ENCODE assay signal across 8 cellular contexts in the genomic region with DNA sequence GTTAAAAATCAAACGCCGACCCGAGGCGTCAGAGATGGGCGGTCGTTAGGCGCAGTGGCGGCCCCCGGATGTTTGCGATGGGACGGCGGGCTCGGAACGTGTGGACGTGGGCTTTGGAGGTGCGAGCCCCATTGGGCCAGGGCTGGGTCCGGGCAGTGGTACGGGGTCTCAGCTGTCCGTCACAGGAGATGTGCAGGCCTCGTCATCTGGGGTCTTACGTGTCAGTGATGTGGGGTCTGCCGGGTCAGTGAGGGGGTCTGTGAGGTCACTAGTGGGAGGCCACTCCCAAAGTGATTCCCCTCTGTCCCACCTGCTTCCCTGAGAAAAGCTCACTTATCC. TPM values are rescaled to one million over a fixed set of nuclear protein-coding genes. Genes with fewer than 3 reads are reported as not detected.
DNase-seq lines count a peak whose midpoint lies in the region; ATAC-seq and TF ChIP-seq lines count a peak whose summit lies in the region.

No MANE protein-coding gene starts in this region.

- no peak overlapping the region for H2AFZ ChIP-seq in MM.1S (ENCODE audit: low read length)

- ATAC-seq in HG03457 (IDR thresholded peaks at IDR 0.05; ENCODE audit: unreplicated experiment), result peak; percentile 5

- H3K4me1 ChIP-seq in muscle layer of duodenum (ENCODE audit: control insufficient read depth in 1 of 2, insufficient read depth in 2 of 2, low read length in 2 of 2) (no peaks in the 10 kb centered on the region), MM.1S (ENCODE audit: low read length) (no peaks in the 10 kb centered on the region)

- H3K4me3 ChIP-seq in AG04450 (ENCODE audit: low read depth, low read length), result peak overlapping the region; percentile 72
- peak overlapping the region; percentile 66 to 80 for H3K4me3 ChIP-seq in muscle layer of duodenum (ENCODE audit: low read depth in 1 of 2, low read length in 2 of 2)
- no peak overlapping the region for H3K4me3 ChIP-seq in MM.1S (ENCODE audit: low read length)

- H3K36me3 ChIP-seq in muscle layer of duodenum (ENCODE audit: control insufficient read depth in 1 of 2, insufficient read depth in 2 of 2, low read length in 2 of 2), result no peaks in the 10 kb centered on the region
- no peaks in the 10 kb centered on the region for H3K36me3 ChIP-seq in MM.1S (replicated peaks; ENCODE audit: insufficient read depth, low read length)

- H3K79me2 ChIP-seq in MM.1S (ENCODE audit: low read length), result no peaks in the 10 kb centered on the region

- peak overlapping the region; percentile 39 for H3K27ac ChIP-seq in AG04450 (ENCODE audit: low read depth, low read length)
- H3K27ac ChIP-seq in cingulate gyrus (ENCODE audit: low read depth, low read length), result peak overlapping the region; percentile 65
- H3K27ac ChIP-seq in muscle layer of duodenum (ENCODE audit: low read length), result no peak overlapping the region
- H3K27ac ChIP-seq in MM.1S (ENCODE audit: low read length), result no peak overlapping the region

- DNase-seq in AG04450 (ENCODE audit: low read depth, low spot score) (no peak), cerebellum (ENCODE audit: low spot score) (no peak), MM.1S (no peak), NCI-H2029 (lab: John Stamatoyannopoulos, UW) (no peak)
- no peak for DNase-seq in stimulated activated CD4-positive, alpha-beta T cell treated with anti-CD3 and anti-CD28 coated beads, Interleukin-4, amount 100 ng/mL, for 24 hours

- no peaks in the 10 kb centered on the region for H4K20me1 ChIP-seq in MM.1S (ENCODE audit: insufficient read depth, low read length)

- no peak overlapping the region for H3K9ac ChIP-seq in MM.1S (ENCODE audit: low read length)

- no peaks in the 10 kb centered on the region for H3K9me2 ChIP-seq in MM.1S (replicated peaks; ENCODE audit: insufficient read depth, low read length)

- TF ChIP-seq CTCF in AG04450 (IDR thresholded peaks at IDR 0.05; ENCODE audit: low read depth, low read length), result no peak
- no peak for TF ChIP-seq CTCF in MM.1S (IDR thresholded peaks at IDR 0.05; ENCODE audit: low read length)

- H3K9me3 ChIP-seq in AG04450 (ENCODE audit: control insufficient read depth, insufficient read depth, low read length), result peaks cover 44% of the 10 kb centered on the region
- H3K9me3 ChIP-seq in muscle layer of duodenum (ENCODE audit: control insufficient read depth in 1 of 2, low read length in 2 of 2), result peaks cover 0 to 6% of the 10 kb centered on the region in 2 donors
- H3K9me3 ChIP-seq in MM.1S (replicated peaks; ENCODE audit: insufficient read depth, low read length), result no peaks in the 10 kb centered on the region

- POLR2A ChIA-PET in AG04450 (lab: Yijun Ruan, JAX), result interaction anchor here (1.0 to 1.7 kb wide), 3 partner anchors 9 to 171 kb away, joined by 3 to 4 read pairs (median 4); partner anchors contain the start of gene ZNF26

- CTCF ChIA-PET in AG04450 (lab: Charles Lee), result interaction anchor here (0.6 kb wide), 1 partner anchor 27 kb away, joined by 5 read pairs; no protein-coding TSS in a partner anchor

- no peak overlapping the region for H3K4me2 ChIP-seq in MM.1S (ENCODE audit: low read depth, low read length)

- no peaks in the 10 kb centered on the region for H3F3A ChIP-seq in MM.1S (ENCODE audit: insufficient read depth, low read length)

- H3K27me3 ChIP-seq in AG04450 (ENCODE audit: control insufficient read depth, insufficient read depth, low read length), result no peaks in the 10 kb centered on the region
- no peaks in the 10 kb centered on the region for H3K27me3 ChIP-seq in muscle layer of duodenum (ENCODE audit: low read depth, low read length)
- no peaks in the 10 kb centered on the region for H3K27me3 ChIP-seq in MM.1S (replicated peaks; ENCODE audit: insufficient read depth, low read length)

RNA-seq across cellular contexts. Expression of gene CHFR, which starts 21.6 kb away (rescaled TPM):
- 28.4 and 29.2 TPM in 2 replicates for polyA plus RNA-seq in AG04450 (2011; rRNA removed)
- 61.8 and 64.0 TPM in 2 replicates for polyA minus RNA-seq in AG04450 (2011; rRNA and poly(A)+ RNA removed)
- 46.1 TPM for total RNA-seq in cerebellum

RNA-seq across cellular contexts. Expression of gene ZNF605, which starts 47.1 kb away (rescaled TPM):
- polyA plus RNA-seq in AG04450 (2011; rRNA removed), result 8.7 and 13.6 TPM in 2 replicates
- 6.9 and 7.9 TPM in 2 replicates for polyA minus RNA-seq in AG04450 (2011; rRNA and poly(A)+ RNA removed)
- 35.0 TPM for total RNA-seq in cerebellum

Comparison
In these comparisons a context has a peak if more than half of its experiments do, and no peak if none do; other contexts are left out.
1. H3K27ac ChIP-seq: peak in AG04450 (single experiment) and cingulate gyrus (single experiment); none in muscle layer of duodenum (single experiment) and MM.1S (single experiment).